Comparison of ENCODE assay signal across 7 cellular contexts in genomic region chr4:70694628-70695027, GRCh38. TPM values are rescaled to one million over a fixed set of nuclear protein-coding genes. Genes with fewer than 3 reads are reported as not detected.
"Had no signal": no experiment of that assay in that cellular context is flagged by ENCODE, and none has a peak within 500 bp of the region (broad histone marks: within the 10 kb centered on the region; RNA-seq: fewer than 3 reads in every experiment).

No MANE protein-coding gene starts in this region.

RNA-seq across cellular contexts. Expression of gene JCHAIN, which starts 28.3 kb away (rescaled TPM):
- total RNA-seq: dermis blood vessel endothelial cell, dermis microvascular lymphatic vessel endothelial cell, endodermal cell, endothelial cell of umbilical vein, epithelial cell of proximal tubule, foreskin keratinocyte, glomerular endothelial cell had no signal
- polyA plus RNA-seq: endothelial cell of umbilical vein, foreskin keratinocyte had no signal
